Comparison of ENCODE assay signal across 25 cellular contexts in genomic region chr19:48154003-48154402, GRCh38. TPM values are rescaled to one million over a fixed set of nuclear protein-coding genes. Genes with fewer than 3 reads are reported as not detected.
DNase-seq lines count a peak whose midpoint lies in the region; ATAC-seq and TF ChIP-seq lines count a peak whose summit lies in the region.
"Had no signal": no experiment of that assay in that cellular context is flagged by ENCODE, and none has a peak within 500 bp of the region (broad histone marks: within the 10 kb centered on the region; RNA-seq: fewer than 3 reads in every experiment).

No MANE protein-coding gene starts in this region.

- no peaks in the 10 kb centered on the region for H3K79me2 ChIP-seq in H9 (ENCODE audit: insufficient read depth, low read length)

- no peak overlapping the region for H3K18ac ChIP-seq in H9 (ENCODE audit: insufficient read length, low read depth, low read length)

- H3K4me1 Mint-ChIP-seq in H9: no peaks in the 10 kb centered on the region
- no peaks in the 10 kb centered on the region for H3K4me1 Mint-ChIP-seq in central memory CD8-positive, alpha-beta T cell
- H3K4me1 Mint-ChIP-seq in naive thymus-derived CD4-positive, alpha-beta T cell: peaks cover 0 to 13% (median 2%) of the 10 kb centered on the region in 7 donors

- no peak overlapping the region for H4K91ac ChIP-seq in H9 (ENCODE audit: insufficient read length, low read depth, low read length)

- POLR2A ChIA-PET in naive thymus-derived CD4-positive, alpha-beta T cell (lab: Charles Lee): no interaction called here

- in situ Hi-C loops in G401 (cut with HindIII; ENCODE audit: low sequenced_read_pairs): no loop called here

- H2AFZ ChIP-seq in H9 (ENCODE audit: low read length): no peak overlapping the region

- no peak overlapping the region for H3K4me3 ChIP-seq in naive thymus-derived CD4-positive, alpha-beta T cell (ENCODE audit: low read length)
- H3K4me3 ChIP-seq: BLaER1 treated with 17β-estradiol and CSF1 and Interleukin-3, amounts not matched to agents 10 nM and 100 nM; left lung; SJCRH30; tibial artery had no signal

- no peak for ATAC-seq in central memory CD8-positive, alpha-beta T cell (replicated peaks; ENCODE audit: extremely low read depth, poor library complexity, severe bottlenecking)
- ATAC-seq in naive thymus-derived CD4-positive, alpha-beta T cell: no peak
- ATAC-seq: activated CD4-positive, CD25-positive, alpha-beta regulatory T cell treated with anti-CD3 and anti-CD28 coated beads, Interleukin-2, amount 50 U/mL, for 24 hours; left lung; PC-3; sciatic nerve had no signal

- no peak overlapping the region for H2BK12ac ChIP-seq in H9 (ENCODE audit: insufficient read length, low read depth, low read length)

- H3K23me2 ChIP-seq in H9 (ENCODE audit: insufficient read length, low read depth, low read length, poor library complexity, severe bottlenecking): no peaks in the 10 kb centered on the region

- no peak overlapping the region for H2BK120ac ChIP-seq in H9 (ENCODE audit: low read depth, low read length, poor library complexity, severe bottlenecking)

- H3K14ac ChIP-seq in H9 (ENCODE audit: insufficient read depth, low read length): no peak overlapping the region

- H3K9ac ChIP-seq in H9 (ENCODE audit: extremely low read depth, insufficient read length, low read length): no peak overlapping the region

- H4K20me1 ChIP-seq in H9 (ENCODE audit: control insufficient read depth, insufficient read depth, insufficient read length): no peaks in the 10 kb centered on the region

- peaks cover 0 to 59% (median 0%) of the 10 kb centered on the region in 3 experiments for H3K36me3 ChIP-seq in naive thymus-derived CD4-positive, alpha-beta T cell (ENCODE audit: control insufficient read depth in 2 of 3, insufficient read depth in 3 of 3, low read length in 3 of 3)

- H2AK5ac ChIP-seq in H9 (ENCODE audit: insufficient read length, low read length): no peak overlapping the region

- H3K79me1 ChIP-seq in H9 (ENCODE audit: insufficient read depth, low read depth, low read length, poor library complexity, severe bottlenecking): no peaks in the 10 kb centered on the region

- H3K27me3 ChIP-seq in H9 (ENCODE audit: insufficient read depth, low read length): no peaks in the 10 kb centered on the region
- H3K27me3 ChIP-seq in naive thymus-derived CD4-positive, alpha-beta T cell (ENCODE audit: control insufficient read depth in 2 of 2, insufficient read depth in 2 of 2, low read length in 2 of 2): no peaks in the 10 kb centered on the region
- H3K27me3 ChIP-seq: BLaER1 treated with 17β-estradiol and CSF1 and Interleukin-3, amounts not matched to agents 10 nM and 100 nM; left lung; SJCRH30; tibial artery had no signal

- no CpG with 5 or more reads among the region's 9 CpGs for WGBS in H9 (ENCODE audit: extremely low coverage, insufficient read length, low lambda C conversion rate)

- no peak overlapping the region for H3K4ac ChIP-seq in H9 (ENCODE audit: low read depth, low read length)

- intact Hi-C loops in naive thymus-derived CD4-positive, alpha-beta T cell (cut with micrococcal nuclease): no loop called here

- H3T11ph ChIP-seq in H9 (ENCODE audit: low read length): no peak overlapping the region

- no peak overlapping the region for H4K5ac ChIP-seq in H9 (ENCODE audit: insufficient read length, low read depth, low read length)

- no peak overlapping the region for H2BK20ac ChIP-seq in H9 (ENCODE audit: low read depth, low read length, poor library complexity, severe bottlenecking)

- H3K9me3 Mint-ChIP-seq in H9: no peaks in the 10 kb centered on the region
- no peaks in the 10 kb centered on the region for H3K9me3 Mint-ChIP-seq in central memory CD8-positive, alpha-beta T cell
- no peaks in the 10 kb centered on the region for H3K9me3 Mint-ChIP-seq in naive thymus-derived CD4-positive, alpha-beta T cell

- H2BK5ac ChIP-seq in H9 (ENCODE audit: insufficient read length, low read length): no peak overlapping the region

- peak overlapping the region; percentile 36 to 69 (median 46); a peak in 5 of 7 replicates for H3K27ac Mint-ChIP-seq in H9
- H3K27ac Mint-ChIP-seq in central memory CD8-positive, alpha-beta T cell (ENCODE audit: low read depth): peak overlapping the region; percentile 59
- H3K27ac Mint-ChIP-seq in naive thymus-derived CD4-positive, alpha-beta T cell: peak overlapping the region in 5 of 9 donors; percentile 3 to 75 (median 48)

- no peak overlapping the region for H3K4me2 ChIP-seq in H9 (ENCODE audit: insufficient read depth, insufficient read length, low read length)
- H3K4me2 ChIP-seq: BLaER1 treated with 17β-estradiol and CSF1 and Interleukin-3, amounts not matched to agents 10 nM and 100 nM had no signal

- CTCF ChIA-PET in naive thymus-derived CD4-positive, alpha-beta T cell (lab: Charles Lee): interaction anchor here (0.6 to 1.3 kb wide), 4 partner anchors 82 to 189 kb away, joined by 3 to 5 read pairs (median 4); no protein-coding TSS in a partner anchor

- H4K8ac ChIP-seq in H9 (replicated peaks; ENCODE audit: insufficient read length, low read depth, low read length): no peak overlapping the region

- H3K27ac ChIP-seq in H9 (ENCODE audit: insufficient read length, low read depth, low read length): no peak overlapping the region
- no peak overlapping the region for H3K27ac ChIP-seq in naive thymus-derived CD4-positive, alpha-beta T cell (ENCODE audit: low read depth, low read length)
- H3K27ac ChIP-seq: 22Rv1, left lung, SJCRH30, tibial artery had no signal

- H3K56ac ChIP-seq in H9 (ENCODE audit: insufficient read length, low read depth, low read length): no peak overlapping the region

- peaks cover 14 to 77% (median 64%) of the 10 kb centered on the region in 3 experiments for H3K36me3 Mint-ChIP-seq in H9 (ENCODE audit: insufficient read depth in 1 of 3, low read depth in 3 of 3)
- H3K36me3 Mint-ChIP-seq in central memory CD8-positive, alpha-beta T cell (ENCODE audit: insufficient read depth): peaks cover 22% of the 10 kb centered on the region
- H3K36me3 Mint-ChIP-seq in naive thymus-derived CD4-positive, alpha-beta T cell: peaks cover 13 to 45% (median 15%) of the 10 kb centered on the region in 5 donors

- H2BK15ac ChIP-seq in H9 (ENCODE audit: low read depth, low read length): no peak overlapping the region

- DNase-seq in DMS53 (lab: John Stamatoyannopoulos, UW) (peak; percentile 31), DMS53 treated with DMSO at 0.1 percent for 48 hours (lab: John Stamatoyannopoulos, UW; ENCODE audit: unreplicated experiment) (no peak), H9 (no peak), KG1 (lab: John Stamatoyannopoulos, UW) (no peak), NCI-H1105 (lab: John Stamatoyannopoulos, UW) (no peak), G401 (ENCODE audit: low spot score) (no peak)
- DNase-seq in central memory CD8-positive, alpha-beta T cell (ENCODE audit: low spot score in 2 of 2): no peak
- DNase-seq in naive thymus-derived CD4-positive, alpha-beta T cell: no peak
- DNase-seq: activated gamma-delta T cell treated with Interleukin-2 at 50 U/mL for 16 hours; DMS 273 treated with DMSO at 0.1 percent for 48 hours; effector CD8-positive, alpha-beta T cell; GF-D8; glutamatergic neuron; GOT3; NCI-H1417 treated with DMSO at 0.1 percent for 48 hours; NCI-H774; PC-3; SJCRH30; stimulated activated naive CD4-positive, alpha-beta T cell; tibial artery had no signal

- no peaks in the 10 kb centered on the region for H3K27me3 Mint-ChIP-seq in H9 (ENCODE audit: low read depth)
- H3K27me3 Mint-ChIP-seq in central memory CD8-positive, alpha-beta T cell: no peaks in the 10 kb centered on the region
- H3K27me3 Mint-ChIP-seq in naive thymus-derived CD4-positive, alpha-beta T cell: no peaks in the 10 kb centered on the region

- H3K9me3 ChIP-seq in H9 (ENCODE audit: control insufficient read depth, low read depth, low read length): no peaks in the 10 kb centered on the region
- no peaks in the 10 kb centered on the region for H3K9me3 ChIP-seq in naive thymus-derived CD4-positive, alpha-beta T cell (ENCODE audit: control insufficient read depth in 2 of 3, low read length in 3 of 3)
- H3K9me3 ChIP-seq: BLaER1 treated with 17β-estradiol and CSF1 and Interleukin-3, amounts not matched to agents 10 nM and 100 nM; left lung; SJCRH30; tibial artery had no signal

- H3K23ac ChIP-seq in H9 (ENCODE audit: insufficient read length, low read depth, low read length): no peak overlapping the region

- no peaks in the 10 kb centered on the region for H3K4me1 ChIP-seq in H9 (ENCODE audit: insufficient read depth, low read length)
- no peaks in the 10 kb centered on the region for H3K4me1 ChIP-seq in naive thymus-derived CD4-positive, alpha-beta T cell (ENCODE audit: control insufficient read depth in 2 of 2, insufficient read depth in 2 of 2, low read length in 2 of 2)
- H3K4me1 ChIP-seq: left lung, SJCRH30, tibial artery had no signal

- H3K4me3 Mint-ChIP-seq in H9: no peak overlapping the region
- H3K4me3 Mint-ChIP-seq in central memory CD8-positive, alpha-beta T cell: no peak overlapping the region
- no peak overlapping the region for H3K4me3 Mint-ChIP-seq in naive thymus-derived CD4-positive, alpha-beta T cell

- TF ChIP-seq CTCF in H9 (conservative IDR thresholded peaks at IDR 0.05): no peak

RNA-seq across cellular contexts. Expression of gene LIG1, which starts 16.1 kb away (rescaled TPM):
- 115 TPM in 2 replicates for total RNA-seq in H9 (2021)
- 100 to 1,000 TPM in 4 of 5 experiments, 10 to 100 TPM in 1; 61.0 to 134 (median 122) TPM for total RNA-seq in naive thymus-derived CD4-positive, alpha-beta T cell
- polyA plus RNA-seq in naive thymus-derived CD4-positive, alpha-beta T cell: 10 to 100 TPM; 38.1 to 44.6 TPM
- total RNA-seq in G401 (2014; rRNA removed; shearing (Covaris generic)): 62.8 and 119 TPM in 2 replicates

RNA-seq across cellular contexts. Expression of gene ZSWIM9, which starts 16.5 kb away (rescaled TPM):
- 6.4 and 8.9 TPM in 2 replicates for total RNA-seq in H9 (2021)
- total RNA-seq in naive thymus-derived CD4-positive, alpha-beta T cell: 10 to 100 TPM in 1 of 5 experiments, 1 to 10 TPM in 4; 5.0 to 11.6 (median 7.4) TPM
- polyA plus RNA-seq in naive thymus-derived CD4-positive, alpha-beta T cell: 1 to 10 TPM in 1 of 2 donors, under 1 TPM in 1; 0.82 to 1.0 TPM
- 3.1 and 3.6 TPM in 2 replicates for total RNA-seq in G401 (2014; rRNA removed; shearing (Covaris generic))

RNA-seq across cellular contexts. Expression of gene PLA2G4C, which starts 43.4 kb away (rescaled TPM):
- 6.5 and 7.0 TPM in 2 replicates for total RNA-seq in H9 (2021)
- total RNA-seq in naive thymus-derived CD4-positive, alpha-beta T cell: 10 to 100 TPM in 2 of 5 experiments, 1 to 10 TPM in 3; 3.3 to 21.2 (median 9.1) TPM
- polyA plus RNA-seq in naive thymus-derived CD4-positive, alpha-beta T cell: 1 to 10 TPM; 1.2 to 2.3 TPM
- 0.92 and 2.3 TPM in 2 replicates for total RNA-seq in G401 (2014; rRNA removed; shearing (Covaris generic))
